21 cellular contexts compared by ENCODE assay signal in genomic region chr11:45934580-45935318, GRCh38. TPM values are rescaled to one million over a fixed set of nuclear protein-coding genes. Genes with fewer than 3 reads are reported as not detected.
DNase-seq lines count a peak whose midpoint lies in the region; ATAC-seq and TF ChIP-seq lines count a peak whose summit lies in the region.
"Had no signal": no experiment of that assay in that cellular context is flagged by ENCODE, and none has a peak within 500 bp of the region (broad histone marks: within the 10 kb centered on the region; RNA-seq: fewer than 3 reads in every experiment).

No MANE protein-coding gene starts in this region.

- no peaks in the 10 kb centered on the region; the same call in 1 of the 2 replicates for H3F3A ChIP-seq in OCI-LY1 (ENCODE audit: insufficient read depth, low read length)

- H2AFZ ChIP-seq in OCI-LY1 (ENCODE audit: low read length) (no peak overlapping the region), parathyroid adenoma (no peak overlapping the region)

- CTCF ChIA-PET in activated CD4-positive, alpha-beta T cell treated with anti-CD3 and anti-CD28 coated beads, Interleukin-2, amount 10 ng/mL, durations not matched to agents 7 days and 5 days (lab: Charles Lee) = interaction anchor here (0.8 kb wide), 1 partner anchor 44 kb away, joined by 5 read pairs; no protein-coding TSS in a partner anchor

- H3K4me3 Mint-ChIP-seq in activated CD4-positive, alpha-beta T cell treated with anti-CD3 and anti-CD28 coated beads, Interleukin-2, amount 10 ng/mL, durations not matched to agents 7 days and 5 days = no peak overlapping the region
- H3K4me3 Mint-ChIP-seq: activated T-helper 17 cell treated with anti-CD3 and anti-CD28 coated beads, Interleukin-2, amount 50 U/mL, for 72 hours; neural crest cell had no signal

- H3K27me3 Mint-ChIP-seq in activated CD4-positive, alpha-beta T cell treated with anti-CD3 and anti-CD28 coated beads, Interleukin-2, amount 10 ng/mL, durations not matched to agents 7 days and 5 days = no peaks in the 10 kb centered on the region
- H3K27me3 Mint-ChIP-seq: activated T-helper 17 cell treated with anti-CD3 and anti-CD28 coated beads, Interleukin-2, amount 50 U/mL, for 72 hours had no signal

- H3K36me3 Mint-ChIP-seq in activated CD4-positive, alpha-beta T cell treated with anti-CD3 and anti-CD28 coated beads, Interleukin-2, amount 10 ng/mL, durations not matched to agents 7 days and 5 days (ENCODE audit: low read depth) = peaks cover 6% of the 10 kb centered on the region

- H3K9me3 ChIP-seq in OCI-LY1 (ENCODE audit: low read length) (no peaks in the 10 kb centered on the region), parathyroid adenoma (ENCODE audit: control insufficient read depth, low read length) (no peaks in the 10 kb centered on the region)
- H3K9me3 ChIP-seq: testis had no signal

- H3K4me1 ChIP-seq in OCI-LY1 (ENCODE audit: insufficient read depth, low read length, severe bottlenecking) (peaks cover 67% of the 10 kb centered on the region), parathyroid adenoma (peaks cover 6% of the 10 kb centered on the region)
- H3K4me1 ChIP-seq: testis had no signal

- no peak overlapping the region for H3K27ac Mint-ChIP-seq in activated CD4-positive, alpha-beta T cell treated with anti-CD3 and anti-CD28 coated beads, Interleukin-2, amount 10 ng/mL, durations not matched to agents 7 days and 5 days
- H3K27ac Mint-ChIP-seq: activated T-helper 17 cell treated with anti-CD3 and anti-CD28 coated beads, Interleukin-2, amount 50 U/mL, for 72 hours had no signal

- no peaks in the 10 kb centered on the region for H4K20me1 ChIP-seq in OCI-LY1 (ENCODE audit: insufficient read depth, low read length)

- POLR2A ChIA-PET in activated CD4-positive, alpha-beta T cell treated with anti-CD3 and anti-CD28 coated beads, Interleukin-2, amount 10 ng/mL, durations not matched to agents 7 days and 5 days (lab: Charles Lee) = no interaction called here

- H3K9ac ChIP-seq in OCI-LY1 (ENCODE audit: low read length) (no peak overlapping the region; the same call in 1 of the 2 replicates), parathyroid adenoma (no peak overlapping the region)

- H3K9me2 ChIP-seq in OCI-LY1 (ENCODE audit: low read depth, low read length) = no peaks in the 10 kb centered on the region

- H3K36me3 ChIP-seq in OCI-LY1 (ENCODE audit: insufficient read depth, low read length) = peaks cover 38% of the 10 kb centered on the region
- no peaks in the 10 kb centered on the region for H3K36me3 ChIP-seq in parathyroid adenoma (ENCODE audit: control insufficient read depth, insufficient read depth, low read length)

- no peak for TF ChIP-seq CTCF in OCI-LY1 (IDR thresholded peaks at IDR 0.05; ENCODE audit: low read length)
- no peak for TF ChIP-seq CTCF in parathyroid adenoma (IDR thresholded peaks at IDR 0.05)

- H3K79me2 ChIP-seq in OCI-LY1 (ENCODE audit: insufficient read depth, low read length) = no peaks in the 10 kb centered on the region
- no peaks in the 10 kb centered on the region for H3K79me2 ChIP-seq in parathyroid adenoma

- no peak for ATAC-seq in activated CD4-positive, CD25-positive, alpha-beta regulatory T cell treated with anti-CD3 and anti-CD28 coated beads, Interleukin-2, amount 50 U/mL, for 24 hours
- no peak for ATAC-seq in stimulated activated naive CD8-positive, alpha-beta T cell treated with anti-CD3 and anti-CD28 coated beads, Interleukin-15, Interleukin-2, amounts not matched to agents 100 U/mL and 50 U/mL, for 24 hours
- ATAC-seq: activated T-helper 17 cell treated with anti-CD3 and anti-CD28 coated beads, Interleukin-2, amount 50 U/mL, for 72 hours; left colon had no signal

- H3K4me3 ChIP-seq in OCI-LY1 (ENCODE audit: low read depth, low read length, poor library complexity, severe bottlenecking) (no peak overlapping the region), parathyroid adenoma (ENCODE audit: low read depth, low read length) (no peak overlapping the region)
- H3K4me3 ChIP-seq: testis had no signal

- no peaks in the 10 kb centered on the region for H3K9me3 Mint-ChIP-seq in activated CD4-positive, alpha-beta T cell treated with anti-CD3 and anti-CD28 coated beads, Interleukin-2, amount 10 ng/mL, durations not matched to agents 7 days and 5 days
- H3K9me3 Mint-ChIP-seq: activated T-helper 17 cell treated with anti-CD3 and anti-CD28 coated beads, Interleukin-2, amount 50 U/mL, for 72 hours; neural crest cell had no signal

- H3K27me3 ChIP-seq in OCI-LY1 (ENCODE audit: insufficient read depth, low read length) (no peaks in the 10 kb centered on the region), parathyroid adenoma (ENCODE audit: control insufficient read depth, insufficient read depth, low read length) (no peaks in the 10 kb centered on the region)
- H3K27me3 ChIP-seq: testis had no signal

- H3K27ac ChIP-seq in OCI-LY1 (ENCODE audit: low read depth, low read length, poor library complexity, severe bottlenecking) (peak overlapping the region; percentile 86), epithelial cell of prostate (peak overlapping the region; percentile 42), parathyroid adenoma (peak overlapping the region; percentile 53)
- H3K27ac ChIP-seq: testis had no signal

- no peak overlapping the region for H3K4me2 ChIP-seq in OCI-LY1 (ENCODE audit: low read length)
- H3K4me2 ChIP-seq in parathyroid adenoma (ENCODE audit: low read length) = no peak overlapping the region

- DNase-seq in ELF-1 (ENCODE audit: low read depth, low spot score) (peak; percentile 78), epithelial cell of prostate (ENCODE audit: low read depth, low spot score) (peak; percentile 34)
- DNase-seq in stimulated activated naive CD8-positive, alpha-beta T cell treated with anti-CD3 and anti-CD28 coated beads, Interleukin-15, Interleukin-2, amounts not matched to agents 100 U/mL and 50 U/mL, for 24 hours = no peak
- no peak for DNase-seq in stimulated activated CD4-positive, alpha-beta T cell treated with anti-CD3 and anti-CD28 coated beads, Interleukin-2, amount 100 ng/mL, for 48 hours
- DNase-seq in activated CD4-positive, alpha-beta T cell treated with anti-CD3 and anti-CD28 coated beads, Interleukin-2, amount 10 ng/mL, durations not matched to agents 7 days and 5 days = no peak
- DNase-seq: COR-L47; GOT3; left colon; midbrain; NCI-H1417; NCI-H69; stimulated activated CD4-positive, alpha-beta T cell treated with anti-CD3 and anti-CD28 coated beads, Interleukin-12 subunit alpha, Interleukin-12 subunit beta, amount 100 ng/mL, for 4 hours; T-helper 9 cell; testis had no signal

- H3K4me1 Mint-ChIP-seq in activated CD4-positive, alpha-beta T cell treated with anti-CD3 and anti-CD28 coated beads, Interleukin-2, amount 10 ng/mL, durations not matched to agents 7 days and 5 days = peaks cover 19% of the 10 kb centered on the region
- H3K4me1 Mint-ChIP-seq: neural crest cell had no signal

RNA-seq across cellular contexts. Expression of gene LARGE2, which starts 12.3 kb away (rescaled TPM):
- under 1 TPM; 0.40 to 0.44 TPM for total RNA-seq in activated CD4-positive, alpha-beta T cell treated with anti-CD3 and anti-CD28 coated beads, Interleukin-2, amount 10 ng/mL, durations not matched to agents 7 days and 5 days
- total RNA-seq: dermis microvascular lymphatic vessel endothelial cell, neural crest cell had no signal

RNA-seq across cellular contexts. Expression of gene PEX16, which starts 17.1 kb away (rescaled TPM):
- total RNA-seq in activated CD4-positive, alpha-beta T cell treated with anti-CD3 and anti-CD28 coated beads, Interleukin-2, amount 10 ng/mL, durations not matched to agents 7 days and 5 days = 10 to 100 TPM; 47.1 to 51.1 TPM

RNA-seq across cellular contexts. Expression of gene FREY1, which starts 27.7 kb away (rescaled TPM):
- total RNA-seq in activated CD4-positive, alpha-beta T cell treated with anti-CD3 and anti-CD28 coated beads, Interleukin-2, amount 10 ng/mL, durations not matched to agents 7 days and 5 days = 1 to 10 TPM; 3.2 to 3.9 TPM
- total RNA-seq: epithelial cell of proximal tubule had no signal

RNA-seq across cellular contexts. Expression of gene MAPK8IP1, which starts 49.3 kb away (rescaled TPM):
- under 1 TPM; 0.56 to 0.64 TPM for total RNA-seq in activated CD4-positive, alpha-beta T cell treated with anti-CD3 and anti-CD28 coated beads, Interleukin-2, amount 10 ng/mL, durations not matched to agents 7 days and 5 days

Comparison
In these comparisons a context has a peak if more than half of its experiments do, and no peak if none do; other contexts are left out.
1. DNase-seq: peak in ELF-1 (single experiment) and epithelial cell of prostate (single experiment); none in stimulated activated naive CD8-positive, alpha-beta T cell treated with anti-CD3 and anti-CD28 coated beads, Interleukin-15, Interleukin-2, amounts not matched to agents 100 U/mL and 50 U/mL, for 24 hours (single experiment), stimulated activated CD4-positive, alpha-beta T cell treated with anti-CD3 and anti-CD28 coated beads, Interleukin-2, amount 100 ng/mL, for 48 hours (0 of 2) and activated CD4-positive, alpha-beta T cell treated with anti-CD3 and anti-CD28 coated beads, Interleukin-2, amount 10 ng/mL, durations not matched to agents 7 days and 5 days (single experiment).
2. Peak in every context shown above with its lines, with median percentiles within 50 percentile points of each other: H3K27ac ChIP-seq.